In genomic region chr11:130076774-130077481, GRCh38 we compare ENCODE assay signal across 1 cellular context.
TF ChIP-seq lines count a peak whose summit lies in the region.

No MANE protein-coding gene starts in this region.

TF ChIP-seq in WTC11, 78 proteins besides CTCF, POLR2A, EP300 and RAD21 (continued from another document):
- TF ChIP-seq ZNF281 (CRISPR knock-in tag; IDR thresholded peaks at IDR 0.05): no peak
- no peak for TF ChIP-seq E2F5 (CRISPR knock-in tag; IDR thresholded peaks at IDR 0.05)
- TF ChIP-seq HMGA2 (CRISPR knock-in tag; IDR thresholded peaks at IDR 0.05): no peak
